Comparison of ENCODE assay signal across 15 cellular contexts in genomic region chr5:132365213-132365612, GRCh38. TPM values are rescaled to one million over a fixed set of nuclear protein-coding genes. Genes with fewer than 3 reads are reported as not detected.
DNase-seq lines count a peak whose midpoint lies in the region; ATAC-seq and TF ChIP-seq lines count a peak whose summit lies in the region.
"Had no signal": no experiment of that assay in that cellular context is flagged by ENCODE, and none has a peak within 500 bp of the region (broad histone marks: within the 10 kb centered on the region; RNA-seq: fewer than 3 reads in every experiment).

No MANE protein-coding gene starts in this region.

- H3K27ac ChIP-seq in right atrium auricular region (peak overlapping the region; percentile 79 to 89), upper lobe of right lung (no peak overlapping the region), colonic mucosa (no peak overlapping the region)
- H3K27ac ChIP-seq: HL-60 had no signal

- no peaks in the 10 kb centered on the region for H3K9me3 ChIP-seq in right atrium auricular region
- no peaks in the 10 kb centered on the region for H3K9me3 ChIP-seq in adipocyte (ENCODE audit: control insufficient read depth, low read length)
- no peaks in the 10 kb centered on the region for H3K9me3 ChIP-seq in upper lobe of right lung
- no peaks in the 10 kb centered on the region for H3K9me3 ChIP-seq in colonic mucosa
- H3K9me3 ChIP-seq: vagina had no signal

- no peaks in the 10 kb centered on the region for H3K27me3 ChIP-seq in right atrium auricular region
- no peaks in the 10 kb centered on the region for H3K27me3 ChIP-seq in adipocyte (replicated peaks; ENCODE audit: control insufficient read depth, insufficient read depth, low read length)
- no peaks in the 10 kb centered on the region for H3K27me3 ChIP-seq in upper lobe of right lung
- no peaks in the 10 kb centered on the region for H3K27me3 ChIP-seq in colonic mucosa
- H3K27me3 ChIP-seq: vagina had no signal

- H3K4me3 ChIP-seq in right atrium auricular region (no peak overlapping the region), adipocyte (ENCODE audit: low read length) (no peak overlapping the region), upper lobe of right lung (no peak overlapping the region), colonic mucosa (no peak overlapping the region)
- H3K4me3 ChIP-seq: vagina had no signal

- ATAC-seq in Right ventricle myocardium inferior (no peak), upper lobe of right lung (no peak)
- ATAC-seq: activated naive CD4-positive, alpha-beta T cell treated with anti-CD3 and anti-CD28 coated beads, Interleukin-2, amount 50 U/mL, for 72 hours; left colon had no signal

- H3K9ac ChIP-seq in adipocyte (ENCODE audit: low read length): no peak overlapping the region
- H3K9ac ChIP-seq in colonic mucosa (ENCODE audit: low read depth in 2 of 2, low read length in 2 of 2): no peak overlapping the region

- no peaks in the 10 kb centered on the region for H3K36me3 ChIP-seq in right atrium auricular region
- no peaks in the 10 kb centered on the region for H3K36me3 ChIP-seq in adipocyte (ENCODE audit: control insufficient read depth, insufficient read depth, low read length, severe bottlenecking)
- no peaks in the 10 kb centered on the region for H3K36me3 ChIP-seq in upper lobe of right lung
- no peaks in the 10 kb centered on the region for H3K36me3 ChIP-seq in colonic mucosa
- H3K36me3 ChIP-seq: vagina had no signal

- intact Hi-C loops in Right ventricle myocardium inferior (cut with DNase I): no loop called here
- intact Hi-C loops in upper lobe of right lung (cut with DNase I): no loop called here
- intact Hi-C loops in colonic mucosa (cut with DNase I): no loop called here

- peaks cover 0 to 35% of the 10 kb centered on the region in 2 donors for H3K4me1 ChIP-seq in right atrium auricular region
- H3K4me1 ChIP-seq in adipocyte (ENCODE audit: control insufficient read depth, insufficient read depth, low read length): peaks cover 27% of the 10 kb centered on the region
- peaks cover 1% of the 10 kb centered on the region for H3K4me1 ChIP-seq in upper lobe of right lung
- no peaks in the 10 kb centered on the region for H3K4me1 ChIP-seq in colonic mucosa

- no peak for TF ChIP-seq CTCF in right atrium auricular region (IDR thresholded peaks at IDR 0.05)
- TF ChIP-seq CTCF in upper lobe of right lung (IDR thresholded peaks at IDR 0.05): no peak
- TF ChIP-seq CTCF in colonic mucosa (IDR thresholded peaks at IDR 0.05): no peak

- peak; percentile 36 for DNase-seq in right atrium auricular region (ENCODE audit: low spot score)
- DNase-seq in Right ventricle myocardium inferior (ENCODE audit: missing footprints): no peak
- DNase-seq in adipocyte (ENCODE audit: low read depth): peak; percentile 48
- DNase-seq in kidney glomerular epithelial cell (lab: John Stamatoyannopoulos, UW): peak; percentile 76
- peak; percentile 17 for DNase-seq in upper lobe of right lung
- no peak for DNase-seq in colonic mucosa
- DNase-seq in stimulated activated CD4-positive, alpha-beta T cell treated with anti-CD3 and anti-CD28 coated beads, Interleukin-4, amount 100 ng/mL, for 1 hour: no peak
- no peak for DNase-seq in activated CD8-positive, alpha-beta memory T cell treated with anti-CD3 and anti-CD28 coated beads for 24 hours
- DNase-seq: DMS53; left colon; SHP77 treated with DMSO at 0.1 percent for 48 hours; stimulated activated CD4-positive, alpha-beta T cell treated with anti-CD3 and anti-CD28 coated beads, Interleukin-15, amount 100 ng/mL, for 24 hours had no signal

RNA-seq across cellular contexts. Expression of gene SLC22A5, which starts 4.3 kb away (rescaled TPM):
- 10 to 100 TPM in 1 of 2 donors, 1 to 10 TPM in 1; 8.6 to 17.6 TPM for total RNA-seq in right atrium auricular region
- total RNA-seq in Right ventricle myocardium inferior: 22.3 TPM
- 10.2 TPM for total RNA-seq in upper lobe of right lung
- total RNA-seq in colonic mucosa: 10 to 100 TPM; 26.0 to 38.6 TPM

Comparison
In these comparisons a context has a peak if more than half of its experiments do, and no peak if none do; other contexts are left out.
1. DNase-seq: peak in right atrium auricular region (single experiment), adipocyte (single experiment), kidney glomerular epithelial cell (single experiment) and upper lobe of right lung (single experiment); none in Right ventricle myocardium inferior (single experiment), colonic mucosa (single experiment), stimulated activated CD4-positive, alpha-beta T cell treated with anti-CD3 and anti-CD28 coated beads, Interleukin-4, amount 100 ng/mL, for 1 hour (single experiment) and activated CD8-positive, alpha-beta memory T cell treated with anti-CD3 and anti-CD28 coated beads for 24 hours (single experiment).
2. H3K27ac ChIP-seq: peak in right atrium auricular region (2 of 2); none in upper lobe of right lung (single experiment) and colonic mucosa (single experiment).